8 cellular contexts compared by ENCODE assay signal in the genomic region with DNA sequence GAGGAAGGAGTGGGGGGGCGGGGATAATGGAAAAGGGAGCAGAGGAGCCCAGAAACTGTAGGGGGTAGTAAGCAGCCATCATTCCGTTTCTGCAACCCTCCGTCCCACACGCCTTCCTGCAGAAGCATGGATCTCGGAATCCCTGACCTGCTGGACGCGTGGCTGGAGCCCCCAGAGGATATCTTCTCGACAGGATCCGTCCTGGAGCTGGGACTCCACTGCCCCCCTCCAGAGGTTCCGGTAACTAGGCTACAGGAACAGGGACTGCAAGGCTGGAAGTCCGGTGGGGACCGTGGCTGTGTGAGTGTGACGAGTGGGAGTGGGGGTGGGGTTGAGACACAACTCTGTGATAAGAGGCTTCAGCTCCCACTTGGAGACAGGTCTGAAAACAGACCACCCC. TPM values are rescaled to one million over a fixed set of nuclear protein-coding genes. Genes with fewer than 3 reads are reported as not detected.
DNase-seq lines count a peak whose midpoint lies in the region; ATAC-seq and TF ChIP-seq lines count a peak whose summit lies in the region.

No MANE protein-coding gene starts in this region.

- H3K36me3 ChIP-seq in H7 (replicated peaks; ENCODE audit: control insufficient read depth, insufficient read depth, low read length) (no peaks in the 10 kb centered on the region; the same call in 1 of the 2 replicates), SK-N-MC (ENCODE audit: insufficient read depth, low read length) (no peaks in the 10 kb centered on the region; the same call in 1 of the 2 replicates)

- no peak for TF ChIP-seq CTCF in fibroblast of villous mesenchyme (IDR thresholded peaks at IDR 0.05; ENCODE audit: insufficient read depth, low read depth, low read length)

- DNase-seq in H7 (no peak), SK-N-MC (ENCODE audit: low read depth, low spot score) (no peak), fibroblast of villous mesenchyme (ENCODE audit: low read depth) (no peak), skeletal muscle cell (ENCODE audit: low read depth) (no peak), NCI-H1048 (lab: John Stamatoyannopoulos, UW) (no peak), NCI-H226 (no peak)

- H3K4me3 ChIP-seq in H7 (ENCODE audit: insufficient read depth, low read depth, low read length) (peak overlapping the region; percentile 69), SK-N-MC (peak overlapping the region; percentile 92; the same call in 1 of the 2 replicates), fibroblast of villous mesenchyme (ENCODE audit: low read depth, low read length) (peak overlapping the region; percentile 73), skeletal muscle cell (ENCODE audit: low read depth, low read length) (peak overlapping the region; percentile 63)

- ATAC-seq in GM18511 (IDR thresholded peaks at IDR 0.05; ENCODE audit: unreplicated experiment) (no peak), HG03175 (IDR thresholded peaks at IDR 0.05; ENCODE audit: unreplicated experiment) (no peak)

- no peaks in the 10 kb centered on the region for H3K9me3 ChIP-seq in SK-N-MC (ENCODE audit: low read depth, low read length)

- no peak overlapping the region for H3K9ac ChIP-seq in SK-N-MC (ENCODE audit: insufficient read length)

- H3K27ac ChIP-seq in SK-N-MC: no peak overlapping the region

- no peaks in the 10 kb centered on the region for H3K27me3 ChIP-seq in H7 (ENCODE audit: control insufficient read depth, insufficient read depth, low read length)

RNA-seq across cellular contexts. Expression of a gene that starts 0.7 kb away (rescaled TPM):
- 58.2 and 81.2 TPM in 2 replicates for total RNA-seq in H7 (2014; rRNA removed; shearing (Covaris generic))
- total RNA-seq in fibroblast of villous mesenchyme: 3.9 TPM in 2 replicates

RNA-seq across cellular contexts. Expression of a gene that starts 5.1 kb away (rescaled TPM):
- total RNA-seq in H7 (2014; rRNA removed; shearing (Covaris generic)): 310 and 377 TPM in 2 replicates
- total RNA-seq in fibroblast of villous mesenchyme: 127 and 153 TPM in 2 replicates

RNA-seq across cellular contexts. Expression of a gene that starts 9.1 kb away (rescaled TPM):
- 202 and 232 TPM in 2 replicates for total RNA-seq in H7 (2014; rRNA removed; shearing (Covaris generic))
- total RNA-seq in fibroblast of villous mesenchyme: 128 and 135 TPM in 2 replicates

RNA-seq across cellular contexts. Expression of a gene that starts 10.0 kb away (rescaled TPM):
- 17.1 and 22.4 TPM in 2 replicates for total RNA-seq in H7 (2014; rRNA removed; shearing (Covaris generic))
- 4.5 and 6.0 TPM in 2 replicates for total RNA-seq in fibroblast of villous mesenchyme

RNA-seq across cellular contexts. Expression of a gene that starts 17.7 kb away (rescaled TPM):
- 50.7 and 57.3 TPM in 2 replicates for total RNA-seq in H7 (2014; rRNA removed; shearing (Covaris generic))
- 36.7 and 37.7 TPM in 2 replicates for total RNA-seq in fibroblast of villous mesenchyme

Comparison
In these comparisons a context has a peak if more than half of its experiments do, and no peak if none do; other contexts are left out.
1. RNA of a gene that starts 0.7 kb away (total RNA-seq): 58.2 to 81.2 TPM in H7; 3.9 TPM in fibroblast of villous mesenchyme; every median in the first group is over 10 times any median in the second.
2. Peak in every context shown above with its lines, with median percentiles within 50 percentile points of each other: H3K4me3 ChIP-seq.